8 cellular contexts compared by ENCODE assay signal in genomic region chr14:73491256-73491976, GRCh38. TPM values are rescaled to one million over a fixed set of nuclear protein-coding genes. Genes with fewer than 3 reads are reported as not detected.
A peak's percentile ranks its signal among the peaks of the same experiment; 100 is the strongest.
DNase-seq lines count a peak whose midpoint lies in the region; ATAC-seq and TF ChIP-seq lines count a peak whose summit lies in the region.

No MANE protein-coding gene starts in this region.

- H4K20me1 ChIP-seq in HCT116 (ENCODE audit: insufficient read depth), result no peaks in the 10 kb centered on the region

- CTCF ChIA-PET in HCT116 (lab: Charles Lee), result interaction anchor here (1.1 to 1.2 kb wide), 2 partner anchors 79 to 196 kb away, joined by 3 to 4 read pairs; no protein-coding TSS in a partner anchor
- CTCF ChIA-PET in HEK293T (lab: Yijun Ruan, JAX), result no interaction called here

- POLR2A ChIA-PET in HCT116 (lab: Charles Lee), result no interaction called here
- POLR2A ChIA-PET in HEK293T (lab: Yijun Ruan, JAX), result interaction anchor here (0.9 to 1.7 kb wide), 9 partner anchors 8 to 256 kb away, joined by 3 to 10 read pairs (median 4); partner anchors contain the start of genes ACOT2 and NUMB

- no peaks in the 10 kb centered on the region for H3K9me3 ChIP-seq in HCT116 (ENCODE audit: control insufficient read depth in 1 of 2, insufficient read depth in 1 of 2, low read depth in 1 of 2, low read length in 2 of 2)
- no peaks in the 10 kb centered on the region for H3K9me3 ChIP-seq in body of pancreas

- intact Hi-C loops in HCT116 (cut with micrococcal nuclease) (no loop called here), body of pancreas (cut with DNase I) (no loop called here)

- H3K9me2 ChIP-seq in HCT116 (ENCODE audit: insufficient read depth), result no peaks in the 10 kb centered on the region

- no peak overlapping the region for H3K9ac ChIP-seq in HCT116 (ENCODE audit: low read length)

- no peak for TF ChIP-seq RAD21 in HCT116 (IDR thresholded peaks at IDR 0.05; ENCODE audit: low read depth)

- H2AFZ ChIP-seq in HCT116 (ENCODE audit: low read depth, low read length, poor library complexity, severe bottlenecking), result no peak overlapping the region

- peaks cover 2 to 9% of the 10 kb centered on the region in 2 experiments; a peak in 3 of 4 replicates for H3K4me1 ChIP-seq in HCT116 (ENCODE audit: control insufficient read depth in 1 of 2, insufficient read depth in 2 of 2, low read length in 2 of 2)
- peaks cover 32% of the 10 kb centered on the region for H3K4me1 ChIP-seq in body of pancreas

- BruUV-seq in HCT116 (replicated peaks; lab: Mats Ljungman, UMichigan), result no TSS peak

- H3K4me3 ChIP-seq in HCT116 (replicated peaks in 1 of 2; ENCODE audit: low read depth in 1 of 2, low read length in 2 of 2) (peak overlapping the region in 1 of 2 experiments; percentile 46; a peak in 1 of 4 replicates), body of pancreas (peak overlapping the region; percentile 53 to 59)

- peak overlapping the region; percentile 69; the same call in 1 of the 2 replicates for H3K4me2 ChIP-seq in HCT116 (ENCODE audit: low read length)

- H3K27ac ChIP-seq in HCT116 (ENCODE audit: low read depth, low read length), result peak overlapping the region; percentile 67; the same call in 1 of the 2 replicates
- H3K27ac ChIP-seq in body of pancreas, result peak overlapping the region; percentile 64 to 84 (median 75)

- peak; percentile 16 for TF ChIP-seq POLR2A in GM10847 (IDR thresholded peaks at IDR 0.05; ENCODE audit: extremely low read depth, insufficient read length)
- no peak for TF ChIP-seq POLR2A in HCT116 (IDR thresholded peaks at IDR 0.05; ENCODE audit: borderline replicate concordance, extremely low read depth, insufficient read depth, insufficient read length)
- peak in 1 of 3 donors; percentile 3 for TF ChIP-seq POLR2A in body of pancreas (IDR thresholded peaks at IDR 0.05)

- no peaks in the 10 kb centered on the region for H3K79me2 ChIP-seq in HCT116 (ENCODE audit: insufficient read depth, low read length)

- DNase-seq in HCT116 (ENCODE audit: low read depth, low spot score) (no peak), MV-4-11 (lab: John Stamatoyannopoulos, UW) (peak; percentile 40), T1000 (lab: John Stamatoyannopoulos, UW) (peak; percentile 40), body of pancreas (peak; percentile 62 to 70 (median 70)), iris pigment epithelial cell (ENCODE audit: low read depth) (peak; percentile 89), HEK293T (ENCODE audit: extremely low spot score) (no peak)
- DNase-seq in stimulated activated CD4-positive, alpha-beta T cell treated with anti-CD3 and anti-CD28 coated beads, Interleukin-1b, Interleukin-23, amount 100 ng/mL, for 24 hours (ENCODE audit: low read depth in 4 of 4, low spot score in 1 of 4), result peak; percentile 20 to 61 (median 42)

- no peak for TF ChIP-seq CTCF in HCT116 (IDR thresholded peaks at IDR 0.05 in 2 of 3, conservative IDR thresholded peaks at IDR 0.05 in 1 of 3; ENCODE audit: borderline replicate concordance in 1 of 3, insufficient read depth in 1 of 3, low read depth in 2 of 3, low read length in 2 of 3)
- no peak for TF ChIP-seq CTCF in body of pancreas (IDR thresholded peaks at IDR 0.05)

- H3K36me3 ChIP-seq in HCT116 (ENCODE audit: control insufficient read depth in 1 of 2, insufficient read depth in 2 of 2, low read length in 2 of 2) (no peaks in the 10 kb centered on the region), body of pancreas (replicated peaks in 1 of 2; ENCODE audit: insufficient read depth in 1 of 2, low read depth in 2 of 2) (no peaks in the 10 kb centered on the region)

- WGBS in body of pancreas, 2 donors, result 1% methylated on average over 81 of the region's 90 CpGs; no CpG with 5 or more reads in 1 of the 2 donors

- H3K27me3 ChIP-seq in HCT116 (ENCODE audit: insufficient read depth, low read length) (no peaks in the 10 kb centered on the region), body of pancreas (no peaks in the 10 kb centered on the region)

- RAD21 ChIA-PET in HCT116 (lab: Charles Lee; ENCODE audit: low non-redundant PET in 1 of 2, low total read pairs in 2 of 2, uncharacterized antibody in 2 of 2, unreplicated experiment in 2 of 2), result no interaction called here

- ATAC-seq in HCT116 (no peak; the same call in 1 of the 2 replicates), body of pancreas (peak; percentile 63)

TF ChIP-seq in HCT116, 20 proteins besides CTCF, POLR2A, EP300 and RAD21:
- TF ChIP-seq FOSL1 (IDR thresholded peaks at IDR 0.05; ENCODE audit: low read depth) (no peak), TCF7L2 (IDR thresholded peaks at IDR 0.05; ENCODE audit: borderline replicate concordance, extremely low read depth, insufficient read depth, insufficient read length) (no peak), SIN3A (IDR thresholded peaks at IDR 0.05; ENCODE audit: low read depth) (no peak), EZH2 (IDR thresholded peaks at IDR 0.05) (no peak)

TF ChIP-seq in HEK293T, 16 proteins besides CTCF, POLR2A, EP300 and RAD21:
- no peak for TF ChIP-seq BHLHE40 (IDR thresholded peaks at IDR 0.05; ENCODE audit: borderline replicate concordance)

RNA-seq across cellular contexts. Expression of gene RIOX1, which starts 0.7 kb away (rescaled TPM):
- total RNA-seq in HCT116 (2021; ENCODE audit: unreplicated experiment) (4.2 TPM), body of pancreas (10 to 100 TPM; 19.7 to 23.4 TPM)
- polyA plus RNA-seq in HCT116 (2012), result 2.1 and 2.4 TPM in 2 replicates

RNA-seq across cellular contexts. Expression of gene NUMB, which starts 33.1 kb away (rescaled TPM):
- 43.0 TPM for total RNA-seq in HCT116 (2021; ENCODE audit: unreplicated experiment)
- 35.6 and 38.3 TPM in 2 replicates for polyA plus RNA-seq in HCT116 (2012)
- total RNA-seq in body of pancreas, result 10 to 100 TPM; 43.8 to 45.2 TPM

RNA-seq across cellular contexts. Expression of gene ACOT1, which starts 45.5 kb away (rescaled TPM):
- total RNA-seq in HCT116 (2021; ENCODE audit: unreplicated experiment) (not detected), body of pancreas (1 to 10 TPM in 1 of 2 donors, not detected in 1; 2.3 TPM)
- polyA plus RNA-seq in HCT116 (2012), result not detected in 2 replicates

Comparison
In these comparisons a context has a peak if more than half of its experiments do, and no peak if none do; other contexts are left out.
1. DNase-seq: peak in MV-4-11 (single experiment), T1000 (single experiment), body of pancreas (4 of 4), iris pigment epithelial cell (single experiment) and stimulated activated CD4-positive, alpha-beta T cell treated with anti-CD3 and anti-CD28 coated beads, Interleukin-1b, Interleukin-23, amount 100 ng/mL, for 24 hours (4 of 4); none in HCT116 (single experiment) and HEK293T (single experiment).